In the genomic region with DNA sequence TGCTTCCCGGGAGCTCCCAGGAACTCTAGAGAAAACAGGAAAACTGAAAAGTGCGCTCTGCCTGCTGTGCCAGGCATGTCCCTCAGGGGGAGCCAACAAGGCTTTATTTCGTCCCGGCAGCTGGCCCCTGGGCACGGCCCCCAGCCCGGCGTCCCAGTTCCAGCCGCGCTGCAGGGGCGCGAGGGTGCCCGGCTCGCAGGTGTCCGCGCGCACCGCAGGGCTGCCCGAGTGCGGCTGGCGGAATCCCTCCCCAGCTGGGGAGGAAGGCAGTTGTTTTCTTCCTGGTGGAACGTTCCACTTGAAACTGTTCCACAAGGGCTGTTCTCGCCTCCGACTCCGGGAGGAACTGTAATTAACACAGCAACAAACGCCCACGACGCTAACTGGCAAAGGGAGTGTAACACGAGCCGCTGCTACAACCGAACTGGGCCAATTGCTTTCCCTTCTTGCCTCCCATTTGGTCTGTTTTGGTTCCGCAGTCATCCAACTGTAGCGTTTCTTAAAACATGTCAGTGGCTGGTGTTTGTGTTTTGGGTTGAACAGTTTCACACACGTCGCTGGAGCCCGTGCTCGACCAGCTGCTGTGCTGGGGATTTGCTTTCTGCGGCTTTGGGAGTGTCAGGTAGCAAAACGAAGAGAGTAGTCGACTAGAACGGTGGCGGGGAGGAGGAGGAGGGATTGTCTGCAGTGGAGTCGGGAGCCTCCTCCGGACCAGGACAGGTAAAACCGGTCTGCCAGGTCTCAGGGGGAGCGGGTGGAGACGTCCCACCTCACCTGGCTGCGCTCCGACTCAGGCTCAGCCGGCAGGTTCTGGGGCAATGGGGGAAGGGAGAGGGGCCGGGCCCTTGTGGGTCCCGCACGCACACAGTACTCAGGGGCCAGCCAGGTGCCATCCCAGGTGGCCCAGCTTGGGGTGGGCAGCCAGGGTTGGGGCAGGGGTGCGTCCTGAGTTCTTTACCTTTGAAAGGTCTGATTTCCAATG, we compare ENCODE assay signal across 1 cellular context.
A peak's percentile ranks its signal among the peaks of the same experiment; 100 is the strongest.
TF ChIP-seq lines count a peak whose summit lies in the region.

No MANE protein-coding gene starts in this region.

TF ChIP-seq in HEK293, 187 proteins besides CTCF, POLR2A, EP300 and RAD21 (continued from another document):
- TF ChIP-seq, protein P1, sequence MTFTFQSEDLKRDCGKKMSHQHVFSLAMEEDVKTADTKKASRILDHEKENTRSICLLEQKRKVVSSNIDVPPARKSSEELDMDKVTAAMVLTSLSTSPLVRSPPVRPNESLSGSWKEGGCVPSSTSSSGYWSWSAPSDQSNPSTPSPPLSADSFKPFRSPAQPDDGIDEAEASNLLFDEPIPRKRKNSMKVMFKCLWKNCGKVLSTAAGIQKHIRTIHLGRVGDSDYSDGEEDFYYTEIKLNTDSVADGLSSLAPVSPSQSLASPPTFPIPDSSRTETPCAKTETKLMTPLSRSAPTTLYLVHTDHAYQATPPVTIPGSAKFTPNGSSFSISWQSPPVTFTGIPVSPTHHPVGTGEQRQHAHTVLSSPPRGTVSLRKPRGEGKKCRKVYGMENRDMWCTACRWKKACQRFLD (tag by site-specific recombination; IDR thresholded peaks at IDR 0.05): no peak
- 0 out of 2 replicates have a peak, but pooled peaks have one; percentile 30 for TF ChIP-seq ZNF37A (tag by site-specific recombination; IDR thresholded peaks at IDR 0.05)
- TF ChIP-seq, protein P2, sequence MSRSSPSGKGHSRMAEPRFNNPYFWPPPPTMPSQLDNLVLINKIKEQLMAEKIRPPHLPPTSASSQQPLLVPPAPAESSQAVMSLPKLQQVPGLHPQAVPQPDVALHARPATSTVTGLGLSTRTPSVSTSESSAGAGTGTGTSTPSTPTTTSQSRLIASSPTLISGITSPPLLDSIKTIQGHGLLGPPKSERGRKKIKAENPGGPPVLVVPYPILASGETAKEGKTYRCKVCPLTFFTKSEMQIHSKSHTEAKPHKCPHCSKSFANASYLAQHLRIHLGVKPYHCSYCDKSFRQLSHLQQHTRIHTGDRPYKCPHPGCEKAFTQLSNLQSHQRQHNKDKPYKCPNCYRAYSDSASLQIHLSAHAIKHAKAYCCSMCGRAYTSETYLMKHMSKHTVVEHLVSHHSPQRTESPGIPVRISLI (tag by site-specific recombination; IDR thresholded peaks at IDR 0.05): no peak
- TF ChIP-seq, protein P3, sequence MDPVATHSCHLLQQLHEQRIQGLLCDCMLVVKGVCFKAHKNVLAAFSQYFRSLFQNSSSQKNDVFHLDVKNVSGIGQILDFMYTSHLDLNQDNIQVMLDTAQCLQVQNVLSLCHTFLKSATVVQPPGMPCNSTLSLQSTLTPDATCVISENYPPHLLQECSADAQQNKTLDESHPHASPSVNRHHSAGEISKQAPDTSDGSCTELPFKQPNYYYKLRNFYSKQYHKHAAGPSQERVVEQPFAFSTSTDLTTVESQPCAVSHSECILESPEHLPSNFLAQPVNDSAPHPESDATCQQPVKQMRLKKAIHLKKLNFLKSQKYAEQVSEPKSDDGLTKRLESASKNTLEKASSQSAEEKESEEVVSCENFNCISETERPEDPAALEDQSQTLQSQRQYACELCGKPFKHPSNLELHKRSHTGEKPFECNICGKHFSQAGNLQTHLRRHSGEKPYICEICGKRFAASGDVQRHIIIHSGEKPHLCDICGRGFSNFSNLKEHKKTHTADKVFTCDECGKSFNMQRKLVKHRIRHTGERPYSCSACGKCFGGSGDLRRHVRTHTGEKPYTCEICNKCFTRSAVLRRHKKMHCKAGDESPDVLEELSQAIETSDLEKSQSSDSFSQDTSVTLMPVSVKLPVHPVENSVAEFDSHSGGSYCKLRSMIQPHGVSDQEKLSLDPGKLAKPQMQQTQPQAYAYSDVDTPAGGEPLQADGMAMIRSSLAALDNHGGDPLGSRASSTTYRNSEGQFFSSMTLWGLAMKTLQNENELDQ (tag by site-specific recombination; IDR thresholded peaks at IDR 0.05; ENCODE audit: low read depth): no peak
- TF ChIP-seq, protein P4, sequence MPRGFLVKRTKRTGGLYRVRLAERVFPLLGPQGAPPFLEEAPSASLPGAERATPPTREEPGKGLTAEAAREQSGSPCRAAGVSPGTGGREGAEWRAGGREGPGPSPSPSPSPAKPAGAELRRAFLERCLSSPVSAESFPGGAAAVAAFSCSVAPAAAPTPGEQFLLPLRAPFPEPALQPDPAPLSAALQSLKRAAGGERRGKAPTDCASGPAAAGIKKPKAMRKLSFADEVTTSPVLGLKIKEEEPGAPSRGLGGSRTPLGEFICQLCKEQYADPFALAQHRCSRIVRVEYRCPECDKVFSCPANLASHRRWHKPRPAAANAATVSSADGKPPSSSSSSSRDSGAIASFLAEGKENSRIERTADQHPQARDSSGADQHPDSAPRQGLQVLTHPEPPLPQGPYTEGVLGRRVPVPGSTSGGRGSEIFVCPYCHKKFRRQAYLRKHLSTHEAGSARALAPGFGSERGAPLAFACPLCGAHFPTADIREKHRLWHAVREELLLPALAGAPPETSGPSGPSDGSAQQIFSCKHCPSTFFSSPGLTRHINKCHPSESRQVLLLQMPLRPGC (tag by site-specific recombination; IDR thresholded peaks at IDR 0.05): no peak
- no peak; the same call in 1 of the 2 replicates for TF ChIP-seq ZNF558 (tag by site-specific recombination; IDR thresholded peaks at IDR 0.05)
- TF ChIP-seq ZBTB1 (tag by site-specific recombination; IDR thresholded peaks at IDR 0.05): 0 out of 2 replicates have a peak, but pooled peaks have one; percentile 24
- TF ChIP-seq ZNF843 (tag by site-specific recombination; IDR thresholded peaks at IDR 0.05): no peak
- TF ChIP-seq ZNF585B (tag by site-specific recombination; IDR thresholded peaks at IDR 0.05): no peak
- TF ChIP-seq ZNF292 (tag by site-specific recombination; IDR thresholded peaks at IDR 0.05; ENCODE audit: borderline replicate concordance, low read depth): no peak
- TF ChIP-seq, protein P5, sequence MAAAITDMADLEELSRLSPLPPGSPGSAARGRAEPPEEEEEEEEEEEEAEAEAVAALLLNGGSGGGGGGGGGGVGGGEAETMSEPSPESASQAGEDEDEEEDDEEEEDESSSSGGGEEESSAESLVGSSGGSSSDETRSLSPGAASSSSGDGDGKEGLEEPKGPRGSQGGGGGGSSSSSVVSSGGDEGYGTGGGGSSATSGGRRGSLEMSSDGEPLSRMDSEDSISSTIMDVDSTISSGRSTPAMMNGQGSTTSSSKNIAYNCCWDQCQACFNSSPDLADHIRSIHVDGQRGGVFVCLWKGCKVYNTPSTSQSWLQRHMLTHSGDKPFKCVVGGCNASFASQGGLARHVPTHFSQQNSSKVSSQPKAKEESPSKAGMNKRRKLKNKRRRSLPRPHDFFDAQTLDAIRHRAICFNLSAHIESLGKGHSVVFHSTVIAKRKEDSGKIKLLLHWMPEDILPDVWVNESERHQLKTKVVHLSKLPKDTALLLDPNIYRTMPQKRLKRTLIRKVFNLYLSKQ (tag by site-specific recombination; IDR thresholded peaks at IDR 0.05; ENCODE audit: borderline replicate concordance): no peak
- no peak for TF ChIP-seq YY2 (tag by site-specific recombination; IDR thresholded peaks at IDR 0.05)
- no peak for TF ChIP-seq ZNF670 (tag by site-specific recombination; IDR thresholded peaks at IDR 0.05; ENCODE audit: low read depth)
- no peak for TF ChIP-seq SETDB1 (IDR thresholded peaks at IDR 0.05; ENCODE audit: insufficient read length, low read length)
